8 cellular contexts compared by ENCODE assay signal in genomic region chrX:131830400-131831184, GRCh38.
A peak's percentile ranks its signal among the peaks of the same experiment; 100 is the strongest.
DNase-seq lines count a peak whose midpoint lies in the region; ATAC-seq and TF ChIP-seq lines count a peak whose summit lies in the region.

No MANE protein-coding gene starts in this region.

- peaks cover 9% of the 10 kb centered on the region for H3K4me1 Mint-ChIP-seq in Caco-2 (ENCODE audit: low read depth, unreplicated experiment)

- H3K27ac ChIP-seq in OCI-LY7 (ENCODE audit: low read depth, low read length, poor library complexity, severe bottlenecking) = no peak overlapping the region
- H3K27ac ChIP-seq in right cardiac atrium (ENCODE audit: low read length) = peak overlapping the region; percentile 38

- no peak overlapping the region for H3K4me2 ChIP-seq in OCI-LY7 (ENCODE audit: low read length)

- TF ChIP-seq CTCF in Caco-2 (IDR thresholded peaks at IDR 0.05; ENCODE audit: insufficient read depth in 1 of 2, low read depth in 1 of 2, low read length in 1 of 2, severe bottlenecking in 1 of 2, unreplicated experiment in 1 of 2) (peak; percentile 52 to 57), GM20000 (IDR thresholded peaks at IDR 0.05; ENCODE audit: extremely low read depth, missing control alignments) (no peak), OCI-LY7 (conservative IDR thresholded peaks at IDR 0.05; ENCODE audit: low read length) (0 out of 2 replicates have a peak, but pooled peaks have one; percentile 25)

- peak overlapping the region; percentile 87 for H3K27ac Mint-ChIP-seq in Caco-2 (ENCODE audit: unreplicated experiment)

- no peaks in the 10 kb centered on the region for H3K9me3 Mint-ChIP-seq in Caco-2 (ENCODE audit: unreplicated experiment)

- no peaks in the 10 kb centered on the region for H4K20me1 ChIP-seq in OCI-LY7 (ENCODE audit: insufficient read depth, low read length)

- H3K4me3 ChIP-seq in Caco-2 (ENCODE audit: low read depth, low read length) (peak overlapping the region; percentile 42), OCI-LY7 (ENCODE audit: low read depth, low read length, poor library complexity, severe bottlenecking) (no peak overlapping the region), right cardiac atrium (ENCODE audit: low read length) (peak overlapping the region; percentile 17)

- intact Hi-C loops in Caco-2 (cut with micrococcal nuclease; ENCODE audit: unreplicated experiment) (loop anchor here (1.0 to 10.0 kb wide), 4 partner anchors 77 to 782 kb away; partner anchors contain the start of genes MBNL3 and STK26), OCI-LY7 (cut with micrococcal nuclease; ENCODE audit: unreplicated experiment) (no loop called here), right cardiac atrium (cut with DNase I) (no loop called here)

- H3K36me3 Mint-ChIP-seq in Caco-2 (ENCODE audit: insufficient read depth, unreplicated experiment) = peaks cover 14% of the 10 kb centered on the region

- WGBS in right cardiac atrium = 27% methylated on average over 15 of the region's 15 CpGs

- BruUV-seq in Caco-2 (replicated peaks; lab: Mats Ljungman, UMichigan) (TSS peak; percentile 92), OCI-LY7 (replicated peaks; lab: Mats Ljungman, UMichigan) (no TSS peak)

- H3K36me3 ChIP-seq in Caco-2 (ENCODE audit: control insufficient read depth, insufficient read depth, low read length) (no peaks in the 10 kb centered on the region), OCI-LY7 (ENCODE audit: insufficient read depth, low read length) (no peaks in the 10 kb centered on the region)

- H3K4me1 ChIP-seq in Caco-2 = peaks cover 16% of the 10 kb centered on the region
- no peaks in the 10 kb centered on the region for H3K4me1 ChIP-seq in OCI-LY7 (ENCODE audit: insufficient read depth, low read length, poor library complexity, severe bottlenecking)
- H3K4me1 ChIP-seq in right cardiac atrium (ENCODE audit: control insufficient read depth, insufficient read depth, low read length) = no peaks in the 10 kb centered on the region

- DNase-seq in Caco-2 (peak; percentile 87 to 93), GM20000 (ENCODE audit: low spot score) (peak; percentile 49), HUDEP-2 (lab: John Stamatoyannopoulos, UW; ENCODE audit: unreplicated experiment in 76 of 76) (peak in 75 of 76 experiments; percentile 5 to 89 (median 72)), OCI-LY7 (ENCODE audit: low spot score) (peak; percentile 41), amniotic stem cell (lab: John Stamatoyannopoulos, UW) (peak; percentile 81), right cardiac atrium (peak; percentile 72 to 85 (median 72)), putamen (ENCODE audit: low spot score) (peak; percentile 67)

- peak overlapping the region; percentile 83 for H2AFZ ChIP-seq in OCI-LY7 (ENCODE audit: low read length)

- no peaks in the 10 kb centered on the region for H3K27me3 Mint-ChIP-seq in Caco-2 (ENCODE audit: insufficient read depth, unreplicated experiment)

- POLR2A ChIA-PET in Caco-2 (lab: Charles Lee) = interaction anchor here (0.6 kb wide), 1 partner anchor 910 kb away, joined by 3 read pairs; no protein-coding TSS in a partner anchor
- POLR2A ChIA-PET in OCI-LY7 (lab: Charles Lee) = no interaction called here

- H3K4me3 Mint-ChIP-seq in Caco-2 (ENCODE audit: unreplicated experiment) = peak overlapping the region; percentile 90

- no peaks in the 10 kb centered on the region for H3K79me2 ChIP-seq in OCI-LY7 (ENCODE audit: insufficient read depth, low read depth, low read length)

- peak; percentile 93 to 98 for ATAC-seq in right cardiac atrium
- no peak for ATAC-seq in HG03520 (IDR thresholded peaks at IDR 0.05; ENCODE audit: unreplicated experiment)

- CTCF ChIA-PET in Caco-2 (lab: Charles Lee) = interaction anchor here (1.0 to 1.6 kb wide), 4 partner anchors 11 to 389 kb away, joined by 3 to 12 read pairs (median 4); no protein-coding TSS in a partner anchor
- CTCF ChIA-PET in OCI-LY7 (lab: Charles Lee; ENCODE audit: unreplicated experiment) = no interaction called here

- H3K9me3 ChIP-seq in Caco-2 (no peaks in the 10 kb centered on the region), OCI-LY7 (ENCODE audit: low read length) (no peaks in the 10 kb centered on the region), right cardiac atrium (ENCODE audit: control insufficient read depth, low read length) (no peaks in the 10 kb centered on the region)

- no peaks in the 10 kb centered on the region for H3K9me2 ChIP-seq in OCI-LY7 (ENCODE audit: insufficient read depth, low read length)

- H3K27me3 ChIP-seq in Caco-2 (replicated peaks; ENCODE audit: control insufficient read depth, insufficient read depth, low read length) = no peaks in the 10 kb centered on the region
- no peaks in the 10 kb centered on the region for H3K27me3 ChIP-seq in right cardiac atrium (ENCODE audit: control insufficient read depth, insufficient read depth)
